In the genomic region with DNA sequence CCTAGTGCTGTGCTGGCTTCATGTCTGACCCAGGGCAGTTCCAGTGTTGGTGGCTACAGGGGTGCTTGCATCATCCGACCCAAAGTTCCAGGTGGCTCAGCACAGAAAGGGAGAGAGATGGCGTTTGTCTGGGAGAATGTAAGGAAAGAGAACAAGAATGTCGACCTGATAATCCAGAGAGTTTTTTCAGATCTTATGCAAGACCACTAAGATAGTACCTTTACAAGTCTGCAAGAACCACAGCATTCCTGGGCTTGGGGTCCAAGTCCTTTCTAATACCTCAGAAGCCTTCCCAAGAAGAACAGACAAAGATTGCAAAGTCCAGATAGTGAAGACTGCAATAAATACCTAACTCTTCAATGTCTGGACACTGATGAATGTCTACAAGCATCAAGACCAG, we compare ENCODE assay signal across 8 cellular contexts.
"Had no signal": no experiment of that assay in that cellular context is flagged by ENCODE, and none has a peak within 500 bp of the region (broad histone marks: within the 10 kb centered on the region; RNA-seq: fewer than 3 reads in every experiment).

No MANE protein-coding gene starts in this region.

- FAIRE-seq: G401.6, GM12878, GM12891, GM12892, GM18507, GM19239 had no signal

- ATAC-seq: GM12878 had no signal

- DNase-seq: GDM1, GF-D8 had no signal

- H3K4me3 ChIP-seq: GM12878 had no signal
